ENCODE assay signal across 24 cellular contexts in genomic region chr22:47386812-47387510, GRCh38.
"Had no signal": no experiment of that assay in that cellular context is flagged by ENCODE, and none has a peak within 500 bp of the region (broad histone marks: within the 10 kb centered on the region; RNA-seq: fewer than 3 reads in every experiment).

No MANE protein-coding gene starts in this region.

- H3K9me3 ChIP-seq: gastroesophageal sphincter, lower lobe of right lung, suprapubic skin, tibial artery had no signal

- H3K4me1 ChIP-seq: gastroesophageal sphincter, lower lobe of right lung, suprapubic skin, tibial artery had no signal

- H3K4me3 ChIP-seq: gastroesophageal sphincter, hepatocyte, lower lobe of right lung, smooth muscle cell, suprapubic skin, tibial artery had no signal

- H3K4me2 ChIP-seq: hepatocyte, smooth muscle cell had no signal

- DNase-seq: activated CD4-positive, alpha-beta T cell treated with anti-CD3 and anti-CD28 coated beads for 48 hours; activated CD4-positive, alpha-beta T cell treated with anti-CD3 and anti-CD28 coated beads, Interleukin-2, amount 50 U/mL, for 48 hours; activated CD8-positive, alpha-beta memory T cell treated with anti-CD3 and anti-CD28 coated beads for 24 hours; activated effector memory CD4-positive, alpha-beta T cell treated with Interleukin-2 at 50 U/mL for 16 hours; activated naive CD4-positive, alpha-beta T cell treated with Interleukin-2 at 50 U/mL for 16 hours; brain microvascular endothelial cell; caudate nucleus; lower lobe of right lung; mesendoderm; stimulated activated naive CD4-positive, alpha-beta T cell; T-helper 17 cell; T1000; tibial artery; WERI-Rb-1 had no signal

- H3K27me3 ChIP-seq: brain microvascular endothelial cell, hepatocyte had no signal

- H3K27ac ChIP-seq: brain microvascular endothelial cell, gastroesophageal sphincter, hepatocyte, lower lobe of right lung, suprapubic skin, tibial artery, WERI-Rb-1 had no signal

- ATAC-seq: activated CD4-positive, CD25-positive, alpha-beta regulatory T cell treated with anti-CD3 and anti-CD28 coated beads, Interleukin-2, amount 50 U/mL, for 24 hours; gastroesophageal sphincter; left lobe of liver; lower lobe of right lung; natural killer cell treated with Interleukin-12 subunit alpha and Interleukin-12 subunit beta and Interleukin-15 and Interleukin-18, amount 100 ng/mL, for 72 hours; sciatic nerve; T-helper 17 cell had no signal

- H3K36me3 ChIP-seq: brain microvascular endothelial cell, gastroesophageal sphincter, lower lobe of right lung, suprapubic skin, tibial artery, WERI-Rb-1 had no signal

- H3K79me2 ChIP-seq: hepatocyte had no signal

- FAIRE-seq: endothelial cell of umbilical vein, keratinocyte had no signal

- H2AFZ ChIP-seq: hepatocyte had no signal
